Comparison of ENCODE assay signal across 16 cellular contexts in genomic region chr11:66892926-66893325, GRCh38. TPM values are rescaled to one million over a fixed set of nuclear protein-coding genes. Genes with fewer than 3 reads are reported as not detected.
A peak's percentile ranks its signal among the peaks of the same experiment; 100 is the strongest.
DNase-seq lines count a peak whose midpoint lies in the region; TF ChIP-seq lines count a peak whose summit lies in the region.
"Had no signal": no experiment of that assay in that cellular context is flagged by ENCODE, and none has a peak within 500 bp of the region (broad histone marks: within the 10 kb centered on the region; RNA-seq: fewer than 3 reads in every experiment).

No MANE protein-coding gene starts in this region.

- H3K36me3 ChIP-seq in PC-9 (ENCODE audit: low read depth) (no peaks in the 10 kb centered on the region), skeletal muscle tissue (ENCODE audit: control insufficient read depth in 3 of 3, insufficient read depth in 3 of 3, low read length in 3 of 3) (no peaks in the 10 kb centered on the region)

- no peaks in the 10 kb centered on the region for H3K9me3 Mint-ChIP-seq in HFFc6
- H3K9me3 Mint-ChIP-seq in activated CD4-positive, alpha-beta T cell treated with anti-CD3 and anti-CD28 coated beads, Interleukin-2, amount 10 ng/mL, durations not matched to agents 7 days and 5 days, result no peaks in the 10 kb centered on the region
- H3K9me3 Mint-ChIP-seq: activated naive CD4-positive, alpha-beta T cell treated with anti-CD3 and anti-CD28 coated beads, Interleukin-2, amount 50 U/mL, for 24 hours; activated T-cell treated with anti-CD3 and anti-CD28 coated beads, Interleukin-2, amount 50 U/mL, for 4 hours; stimulated activated effector memory CD8-positive, alpha-beta T cell treated with anti-CD3 and anti-CD28 coated beads, Interleukin-12 subunit alpha, Interleukin-12 subunit beta, amount 100 ng/mL, for 72 hours had no signal

- intact Hi-C loops in PC-9 (cut with micrococcal nuclease; ENCODE audit: unreplicated experiment), result loop anchor here (1.0 kb wide), 1 partner anchor 78 kb away; no protein-coding TSS in a partner anchor

- H3K4me3 ChIP-seq in PC-9 (no peak overlapping the region), skeletal muscle tissue (ENCODE audit: low read length in 3 of 3) (no peak overlapping the region)
- H3K4me3 ChIP-seq: dorsolateral prefrontal cortex, testis had no signal

- no peak for DNase-seq in HFFc6
- peak in 1 of 2 experiments; percentile 31 for DNase-seq in PC-9
- DNase-seq in glomerular visceral epithelial cell (ENCODE audit: extremely low spot score), result peak; percentile 18
- DNase-seq in NCI-H748 treated with DMSO at 0.1 percent for 48 hours (lab: John Stamatoyannopoulos, UW), result no peak
- DNase-seq in activated CD4-positive, alpha-beta T cell treated with anti-CD3 and anti-CD28 coated beads, Interleukin-2, amount 10 ng/mL, durations not matched to agents 7 days and 5 days, result no peak
- DNase-seq in GM03348 (ENCODE audit: low spot score), result no peak
- DNase-seq: activated T-cell treated with anti-CD3 and anti-CD28 coated beads, Interleukin-2, amount 50 U/mL, for 4 hours; DMS79; dorsolateral prefrontal cortex; NCI-H1417 treated with DMSO at 0.1 percent for 48 hours; testis had no signal

- peaks cover 35% of the 10 kb centered on the region for H3K4me1 ChIP-seq in PC-9 (replicated peaks; ENCODE audit: insufficient read depth)
- H3K4me1 ChIP-seq in skeletal muscle tissue (ENCODE audit: control insufficient read depth in 3 of 3, insufficient read depth in 3 of 3, low read length in 3 of 3), result peaks cover 0 to 19% (median 11%) of the 10 kb centered on the region in 3 donors
- H3K4me1 ChIP-seq: testis had no signal

- TF ChIP-seq CTCF in HFFc6 (IDR thresholded peaks at IDR 0.05) (no peak), PC-9 (conservative IDR thresholded peaks at IDR 0.05) (no peak)

- no peak overlapping the region for H3K4me3 Mint-ChIP-seq in HFFc6
- H3K4me3 Mint-ChIP-seq in activated CD4-positive, alpha-beta T cell treated with anti-CD3 and anti-CD28 coated beads, Interleukin-2, amount 10 ng/mL, durations not matched to agents 7 days and 5 days, result no peak overlapping the region
- H3K4me3 Mint-ChIP-seq: activated T-cell treated with anti-CD3 and anti-CD28 coated beads, Interleukin-2, amount 50 U/mL, for 4 hours; B cell had no signal

- CTCF ChIA-PET in PC-9 (lab: Charles Lee), result interaction anchor here (0.7 to 1.0 kb wide), 2 partner anchors 134 to 1554 kb away, joined by 3 to 4 read pairs; no protein-coding TSS in a partner anchor
- CTCF ChIA-PET in activated CD4-positive, alpha-beta T cell treated with anti-CD3 and anti-CD28 coated beads, Interleukin-2, amount 10 ng/mL, durations not matched to agents 7 days and 5 days (lab: Charles Lee), result interaction anchor here (2.0 kb wide), 1 partner anchor 9 kb away, joined by 6 read pairs; no protein-coding TSS in a partner anchor

- H4K20me1 ChIP-seq in PC-9 (ENCODE audit: insufficient read depth), result no peaks in the 10 kb centered on the region

- BruUV-seq in PC-9 (replicated peaks; lab: Mats Ljungman, UMichigan), result TSS peak; percentile 79

- H2AFZ ChIP-seq in PC-9, result no peak overlapping the region

- H3K9me3 ChIP-seq in PC-9 (ENCODE audit: insufficient read depth, low read depth) (no peaks in the 10 kb centered on the region), skeletal muscle tissue (ENCODE audit: control insufficient read depth in 3 of 3, low read length in 3 of 3) (no peaks in the 10 kb centered on the region)
- H3K9me3 ChIP-seq: testis had no signal

- no peaks in the 10 kb centered on the region; the same call in none of the 2 replicates for H3K27me3 Mint-ChIP-seq in HFFc6 (ENCODE audit: insufficient read depth)
- peaks cover 3% of the 10 kb centered on the region for H3K27me3 Mint-ChIP-seq in activated CD4-positive, alpha-beta T cell treated with anti-CD3 and anti-CD28 coated beads, Interleukin-2, amount 10 ng/mL, durations not matched to agents 7 days and 5 days
- H3K27me3 Mint-ChIP-seq: activated naive CD4-positive, alpha-beta T cell treated with anti-CD3 and anti-CD28 coated beads, Interleukin-2, amount 50 U/mL, for 24 hours had no signal

- H3K27ac ChIP-seq in PC-9 (peak overlapping the region; percentile 86), skeletal muscle tissue (ENCODE audit: low read depth, low read length) (peak overlapping the region; percentile 31)
- H3K27ac ChIP-seq: foreskin keratinocyte, testis had no signal

- H3K27me3 ChIP-seq in PC-9 (ENCODE audit: insufficient read depth, low read depth) (no peaks in the 10 kb centered on the region), skeletal muscle tissue (ENCODE audit: control insufficient read depth in 3 of 3, insufficient read depth in 3 of 3, low read length in 3 of 3) (no peaks in the 10 kb centered on the region)
- H3K27me3 ChIP-seq: dorsolateral prefrontal cortex, foreskin keratinocyte, testis had no signal

- peaks cover 26% of the 10 kb centered on the region for H3K4me1 Mint-ChIP-seq in HFFc6 (ENCODE audit: low read depth)
- peaks cover 8% of the 10 kb centered on the region for H3K4me1 Mint-ChIP-seq in activated CD4-positive, alpha-beta T cell treated with anti-CD3 and anti-CD28 coated beads, Interleukin-2, amount 10 ng/mL, durations not matched to agents 7 days and 5 days
- H3K4me1 Mint-ChIP-seq: B cell had no signal

- H3K27ac Mint-ChIP-seq in HFFc6, result peak overlapping the region; percentile 38; the same call in 1 of the 2 replicates
- no peak overlapping the region for H3K27ac Mint-ChIP-seq in activated CD4-positive, alpha-beta T cell treated with anti-CD3 and anti-CD28 coated beads, Interleukin-2, amount 10 ng/mL, durations not matched to agents 7 days and 5 days
- H3K27ac Mint-ChIP-seq: activated naive CD4-positive, alpha-beta T cell treated with anti-CD3 and anti-CD28 coated beads, Interleukin-2, amount 50 U/mL, for 24 hours; B cell had no signal

- peaks cover 19% of the 10 kb centered on the region; the same call in 1 of the 2 replicates for H3F3A ChIP-seq in PC-9 (ENCODE audit: insufficient read depth, low read depth)

- peak overlapping the region; percentile 61; the same call in 1 of the 2 replicates for H3K4me2 ChIP-seq in PC-9

- POLR2A ChIA-PET in PC-9 (lab: Charles Lee; ENCODE audit: unreplicated experiment), result interaction anchor here (0.7 kb wide), 1 partner anchor 140 kb away, joined by 3 read pairs; no protein-coding TSS in a partner anchor
- POLR2A ChIA-PET in activated CD4-positive, alpha-beta T cell treated with anti-CD3 and anti-CD28 coated beads, Interleukin-2, amount 10 ng/mL, durations not matched to agents 7 days and 5 days (lab: Charles Lee), result no interaction called here

- H3K79me2 ChIP-seq in PC-9 (ENCODE audit: low read depth), result no peaks in the 10 kb centered on the region

- no peaks in the 10 kb centered on the region for H3K9me2 ChIP-seq in PC-9 (ENCODE audit: insufficient read depth)

- no peak overlapping the region for H3K9ac ChIP-seq in skeletal muscle tissue (ENCODE audit: low read depth in 1 of 3, low read length in 3 of 3)

- peaks cover 8% of the 10 kb centered on the region for H3K36me3 Mint-ChIP-seq in HFFc6 (ENCODE audit: low read depth)
- H3K36me3 Mint-ChIP-seq in activated CD4-positive, alpha-beta T cell treated with anti-CD3 and anti-CD28 coated beads, Interleukin-2, amount 10 ng/mL, durations not matched to agents 7 days and 5 days (ENCODE audit: low read depth), result no peaks in the 10 kb centered on the region
- H3K36me3 Mint-ChIP-seq: activated naive CD4-positive, alpha-beta T cell treated with anti-CD3 and anti-CD28 coated beads, Interleukin-2, amount 50 U/mL, for 24 hours; stimulated activated effector memory CD8-positive, alpha-beta T cell treated with anti-CD3 and anti-CD28 coated beads, Interleukin-12 subunit alpha, Interleukin-12 subunit beta, amount 100 ng/mL, for 72 hours had no signal

RNA-seq across cellular contexts. Expression of gene LRFN4, which starts 36.1 kb away (rescaled TPM):
- total RNA-seq in HFFc6 (2021; fragmentation: NEBNext Ultra II Directional; extraction: Animal tissue kit (Norgen Biotek cat#: 25700)), result 10 to 100 TPM; 30.3 to 43.4 (median 34.6) TPM
- total RNA-seq in PC-9 (2021), result 13.8 and 26.6 TPM in 2 replicates
- 12.0 TPM for total RNA-seq in skeletal muscle tissue
- total RNA-seq in activated CD4-positive, alpha-beta T cell treated with anti-CD3 and anti-CD28 coated beads, Interleukin-2, amount 10 ng/mL, durations not matched to agents 7 days and 5 days, result 10 to 100 TPM; 14.1 to 16.6 TPM

RNA-seq across cellular contexts. Expression of gene RCE1, which starts 49.7 kb away (rescaled TPM):
- total RNA-seq in HFFc6 (2021; fragmentation: NEBNext Ultra II Directional; extraction: Animal tissue kit (Norgen Biotek cat#: 25700)), result 10 to 100 TPM; 13.7 to 18.5 (median 16.3) TPM
- 42.1 and 42.9 TPM in 2 replicates for total RNA-seq in PC-9 (2021)
- 14.1 TPM for total RNA-seq in skeletal muscle tissue
- 10 to 100 TPM; 23.1 to 23.7 TPM for total RNA-seq in activated CD4-positive, alpha-beta T cell treated with anti-CD3 and anti-CD28 coated beads, Interleukin-2, amount 10 ng/mL, durations not matched to agents 7 days and 5 days
